In genomic region chr20:13261460-13262301, GRCh38 we compare ENCODE assay signal across 8 cellular contexts. TPM values are rescaled to one million over a fixed set of nuclear protein-coding genes. Genes with fewer than 3 reads are reported as not detected.
A peak's percentile ranks its signal among the peaks of the same experiment; 100 is the strongest.
DNase-seq lines count a peak whose midpoint lies in the region; ATAC-seq and TF ChIP-seq lines count a peak whose summit lies in the region.

No MANE protein-coding gene starts in this region.

- ATAC-seq in GM18505 (IDR thresholded peaks at IDR 0.05; ENCODE audit: unreplicated experiment) (peak; percentile 88), HG03095 (IDR thresholded peaks at IDR 0.05; ENCODE audit: unreplicated experiment) (peak; percentile 70), GM19463 (IDR thresholded peaks at IDR 0.05; ENCODE audit: unreplicated experiment) (no peak)

- no peaks in the 10 kb centered on the region for H3K27me3 ChIP-seq in AG04450 (ENCODE audit: control insufficient read depth, insufficient read depth, low read length)

- CTCF ChIA-PET in AG04450 (lab: Charles Lee) = interaction anchor here (0.5 to 2.4 kb wide), 19 partner anchors 11 to 509 kb away, joined by 3 to 13 read pairs (median 3); no protein-coding TSS in a partner anchor

- POLR2A ChIA-PET in AG04450 (lab: Yijun Ruan, JAX) = no interaction called here

- peak; percentile 8 for DNase-seq in AG04450 (ENCODE audit: low read depth, low spot score)
- peak; percentile 25 for DNase-seq in NCI-H82 treated with DMSO at 0.1 percent for 48 hours (lab: John Stamatoyannopoulos, UW; ENCODE audit: unreplicated experiment)
- peak; percentile 75 for DNase-seq in activated T-cell treated with anti-CD3 and anti-CD28 coated beads, Interleukin-2, amount 50 U/mL, for 1 hour
- peak; percentile 53 for DNase-seq in fibroblast of villous mesenchyme (ENCODE audit: low read depth)
- DNase-seq in renal cortical epithelial cell (ENCODE audit: low read depth) = peak; percentile 24

- TF ChIP-seq CTCF in AG04450 (IDR thresholded peaks at IDR 0.05; ENCODE audit: low read depth, low read length) (peak; percentile 83), fibroblast of villous mesenchyme (IDR thresholded peaks at IDR 0.05; ENCODE audit: insufficient read depth, low read depth, low read length) (peak; percentile 87)

- TF ChIP-seq POLR2A in GM18505 (IDR thresholded peaks at IDR 0.05; ENCODE audit: borderline replicate concordance, extremely low read depth, insufficient read depth, insufficient read length) = no peak

- H3K4me3 ChIP-seq in AG04450 (ENCODE audit: low read depth, low read length) (no peak overlapping the region), fibroblast of villous mesenchyme (ENCODE audit: low read depth, low read length) (no peak overlapping the region)

- H3K9me3 ChIP-seq in AG04450 (ENCODE audit: control insufficient read depth, insufficient read depth, low read length) = no peaks in the 10 kb centered on the region

- H3K27ac ChIP-seq in AG04450 (ENCODE audit: low read depth, low read length) = no peak overlapping the region

RNA-seq across cellular contexts. Expression of gene ISM1, which starts 40.6 kb away (rescaled TPM):
- polyA plus RNA-seq in AG04450 (2011; rRNA removed) = not detected in 2 replicates
- not detected in 2 replicates for polyA minus RNA-seq in AG04450 (2011; rRNA and poly(A)+ RNA removed)
- total RNA-seq in fibroblast of villous mesenchyme (0.43 and 0.64 TPM in 2 replicates), renal cortical epithelial cell (0.99 TPM in 1 of 2 replicates, not detected in the other)

Comparison
In these comparisons a context has a peak if more than half of its experiments do, and no peak if none do; other contexts are left out.
1. DNase-seq: peak in every context shown above with its lines; median percentile 75 in activated T-cell treated with anti-CD3 and anti-CD28 coated beads, Interleukin-2, amount 50 U/mL, for 1 hour; 53 in fibroblast of villous mesenchyme; 25 in NCI-H82 treated with DMSO at 0.1 percent for 48 hours; 24 in renal cortical epithelial cell; 8 in AG04450.